ENCODE assay signal across 16 cellular contexts in genomic region chr12:92032101-92032500, GRCh38.
DNase-seq lines count a peak whose midpoint lies in the region; ATAC-seq and TF ChIP-seq lines count a peak whose summit lies in the region.
"Had no signal": no experiment of that assay in that cellular context is flagged by ENCODE, and none has a peak within 500 bp of the region (broad histone marks: within the 10 kb centered on the region; RNA-seq: fewer than 3 reads in every experiment).

No MANE protein-coding gene starts in this region.

- H3K27ac Mint-ChIP-seq in activated CD8-positive, alpha-beta T cell treated with anti-CD3 and anti-CD28 coated beads, Interleukin-2, amount 10 ng/mL, durations not matched to agents 7 days and 5 days = peak overlapping the region; percentile 26
- peak overlapping the region; percentile 76 for H3K27ac Mint-ChIP-seq in memory B cell

- TF ChIP-seq CTCF in right atrium auricular region (IDR thresholded peaks at IDR 0.05) (no peak), uterus (IDR thresholded peaks at IDR 0.05) (no peak)

- no peak for ATAC-seq in left cardiac atrium
- ATAC-seq in activated CD8-positive, alpha-beta T cell treated with anti-CD3 and anti-CD28 coated beads, Interleukin-2, amount 10 ng/mL, durations not matched to agents 7 days and 5 days = no peak
- ATAC-seq in memory B cell (ENCODE audit: low read depth) = no peak
- ATAC-seq: stimulated activated naive CD8-positive, alpha-beta T cell treated with anti-CD3 and anti-CD28 coated beads, Interleukin-15, amount 100 ng/mL, for 72 hours had no signal

- no peaks in the 10 kb centered on the region for H3K27me3 Mint-ChIP-seq in activated CD8-positive, alpha-beta T cell treated with anti-CD3 and anti-CD28 coated beads, Interleukin-2, amount 10 ng/mL, durations not matched to agents 7 days and 5 days (ENCODE audit: low read depth)
- H3K27me3 Mint-ChIP-seq in memory B cell = no peaks in the 10 kb centered on the region
- H3K27me3 Mint-ChIP-seq: stimulated activated naive CD8-positive, alpha-beta T cell treated with anti-CD3 and anti-CD28 coated beads, Interleukin-15, amount 100 ng/mL, for 72 hours had no signal

- POLR2A ChIA-PET in activated CD8-positive, alpha-beta T cell treated with anti-CD3 and anti-CD28 coated beads, Interleukin-2, amount 10 ng/mL, durations not matched to agents 7 days and 5 days (lab: Charles Lee) = interaction anchor here (0.8 to 3.3 kb wide), 3 partner anchors 101 to 177 kb away, joined by 3 to 58 read pairs (median 3); partner anchors contain the start of gene BTG1

- CTCF ChIA-PET in activated CD8-positive, alpha-beta T cell treated with anti-CD3 and anti-CD28 coated beads, Interleukin-2, amount 10 ng/mL, durations not matched to agents 7 days and 5 days (lab: Charles Lee) = interaction anchor here (0.9 to 2.9 kb wide), 4 partner anchors 10 to 112 kb away, joined by 3 to 12 read pairs (median 6); no protein-coding TSS in a partner anchor

- peaks cover 35% of the 10 kb centered on the region for H3K36me3 Mint-ChIP-seq in activated CD8-positive, alpha-beta T cell treated with anti-CD3 and anti-CD28 coated beads, Interleukin-2, amount 10 ng/mL, durations not matched to agents 7 days and 5 days (ENCODE audit: low read depth)
- no peaks in the 10 kb centered on the region for H3K36me3 Mint-ChIP-seq in memory B cell

- H3K27ac ChIP-seq in right atrium auricular region (peak overlapping the region; percentile 65 to 68), uterus (peak overlapping the region; percentile 85 to 94)
- H3K27ac ChIP-seq: WERI-Rb-1 had no signal

- H3K4me3 Mint-ChIP-seq in activated CD8-positive, alpha-beta T cell treated with anti-CD3 and anti-CD28 coated beads, Interleukin-2, amount 10 ng/mL, durations not matched to agents 7 days and 5 days = no peak overlapping the region
- no peak overlapping the region for H3K4me3 Mint-ChIP-seq in memory B cell

- H3K36me3 ChIP-seq in right atrium auricular region (no peaks in the 10 kb centered on the region), uterus (no peaks in the 10 kb centered on the region)
- H3K36me3 ChIP-seq: WERI-Rb-1 had no signal

- H3K27me3 ChIP-seq in right atrium auricular region (no peaks in the 10 kb centered on the region), uterus (no peaks in the 10 kb centered on the region)

- intact Hi-C loops in left cardiac atrium (cut with DNase I) (no loop called here), uterus (cut with DNase I; ENCODE audit: low total_unique reads) (no loop called here)

- H3K9me3 Mint-ChIP-seq in activated CD8-positive, alpha-beta T cell treated with anti-CD3 and anti-CD28 coated beads, Interleukin-2, amount 10 ng/mL, durations not matched to agents 7 days and 5 days (ENCODE audit: insufficient read depth) = peaks cover 6% of the 10 kb centered on the region
- H3K9me3 Mint-ChIP-seq in memory B cell = no peaks in the 10 kb centered on the region
- H3K9me3 Mint-ChIP-seq: stimulated activated naive CD8-positive, alpha-beta T cell treated with anti-CD3 and anti-CD28 coated beads, Interleukin-15, amount 100 ng/mL, for 72 hours had no signal

- H3K4me3 ChIP-seq in right atrium auricular region (no peak overlapping the region), uterus (no peak overlapping the region)

- H3K4me1 Mint-ChIP-seq in activated CD8-positive, alpha-beta T cell treated with anti-CD3 and anti-CD28 coated beads, Interleukin-2, amount 10 ng/mL, durations not matched to agents 7 days and 5 days (ENCODE audit: low read depth) = peaks cover 83% of the 10 kb centered on the region
- H3K4me1 Mint-ChIP-seq in memory B cell = peaks cover 36% of the 10 kb centered on the region

- H3K9me3 ChIP-seq in right atrium auricular region = no peaks in the 10 kb centered on the region
- H3K9me3 ChIP-seq in uterus = no peaks in the 10 kb centered on the region
- H3K9me3 ChIP-seq: SK-N-SH had no signal

- TF ChIP-seq POLR2A in uterus (IDR thresholded peaks at IDR 0.05) = no peak

- no peak for DNase-seq in right atrium auricular region (ENCODE audit: low spot score)
- DNase-seq in left cardiac atrium = no peak
- DNase-seq in activated CD8-positive, alpha-beta T cell treated with anti-CD3 and anti-CD28 coated beads, Interleukin-2, amount 10 ng/mL, durations not matched to agents 7 days and 5 days = no peak
- DNase-seq in memory B cell (ENCODE audit: low spot score in 2 of 2) = no peak
- DNase-seq in uterus = no peak
- DNase-seq in EL = no peak
- no peak for DNase-seq in NCI-H774 (lab: John Stamatoyannopoulos, UW)
- no peak for DNase-seq in activated CD4-positive, alpha-beta T cell treated with anti-CD3 and anti-CD28 coated beads for 1 hour
- DNase-seq: activated T-cell treated with anti-CD3 and anti-CD28 coated beads for 4 hours; DMS79; KG1; NCI-H146; OCI-M1; SK-N-SH; stimulated activated naive CD8-positive, alpha-beta T cell treated with anti-CD3 and anti-CD28 coated beads, Interleukin-15, amount 100 ng/mL, for 72 hours; WERI-Rb-1 had no signal

- peaks cover 0 to 40% of the 10 kb centered on the region in 2 donors for H3K4me1 ChIP-seq in right atrium auricular region
- peaks cover 0 to 8% of the 10 kb centered on the region in 2 donors for H3K4me1 ChIP-seq in uterus
